9 cellular contexts compared by ENCODE assay signal in genomic region chr10:3126741-3127342, GRCh38. TPM values are rescaled to one million over a fixed set of nuclear protein-coding genes. Genes with fewer than 3 reads are reported as not detected.
DNase-seq lines count a peak whose midpoint lies in the region; ATAC-seq and TF ChIP-seq lines count a peak whose summit lies in the region.
"Had no signal": no experiment of that assay in that cellular context is flagged by ENCODE, and none has a peak within 500 bp of the region (broad histone marks: within the 10 kb centered on the region; RNA-seq: fewer than 3 reads in every experiment).

No MANE protein-coding gene starts in this region.

- TF ChIP-seq POLR2A in prostate gland (IDR thresholded peaks at IDR 0.05) = no peak

- H2BK5ac ChIP-seq in neuronal stem cell (ENCODE audit: low read length) = no peak overlapping the region

- DNase-seq in DMS53 treated with DMSO at 0.1 percent for 48 hours (lab: John Stamatoyannopoulos, UW; ENCODE audit: unreplicated experiment) = peak; percentile 82
- DNase-seq in NCI-H345 treated with DMSO at 0.1 percent for 48 hours (lab: John Stamatoyannopoulos, UW; ENCODE audit: unreplicated experiment) = peak; percentile 80
- DNase-seq in neuronal stem cell (ENCODE audit: low spot score) = no peak
- no peak for DNase-seq in prostate gland (ENCODE audit: low spot score)
- no peak for DNase-seq in occipital lobe (lab: John Stamatoyannopoulos, UW)
- DNase-seq in NOMO-1 treated with dmso at 0.1 percent for 144 hours (lab: John Stamatoyannopoulos, UW; ENCODE audit: unreplicated experiment) = no peak
- DNase-seq: activated naive CD4-positive, alpha-beta T cell had no signal

- no peak overlapping the region for H2BK15ac ChIP-seq in neuronal stem cell (ENCODE audit: low read length)

- H3K4me1 ChIP-seq in ectodermal cell (ENCODE audit: control insufficient read depth, insufficient read depth, low read length) = peaks cover 13% of the 10 kb centered on the region
- peaks cover 0 to 13% of the 10 kb centered on the region in 2 donors for H3K4me1 ChIP-seq in neuronal stem cell (ENCODE audit: control insufficient read depth in 2 of 2, insufficient read depth in 1 of 2, low read depth in 1 of 2, low read length in 2 of 2)
- H3K4me1 ChIP-seq in prostate gland (replicated peaks) = no peaks in the 10 kb centered on the region

- no peak overlapping the region for H4K8ac ChIP-seq in neuronal stem cell (ENCODE audit: low read depth, low read length)

- H3K4ac ChIP-seq in neuronal stem cell (ENCODE audit: low read length) = no peak overlapping the region

- H3K79me1 ChIP-seq in neuronal stem cell (ENCODE audit: low read depth, low read length) = no peaks in the 10 kb centered on the region

- H4K91ac ChIP-seq in neuronal stem cell (ENCODE audit: low read depth, low read length, poor library complexity) = no peak overlapping the region

- H2AFZ ChIP-seq in neuronal stem cell (ENCODE audit: low read length) = no peak overlapping the region

- H3K14ac ChIP-seq in neuronal stem cell (ENCODE audit: low read length) = peak overlapping the region; percentile 86

- H3K4me3 ChIP-seq in ectodermal cell (ENCODE audit: insufficient read depth, low read depth, low read length) (no peak overlapping the region), neuronal stem cell (ENCODE audit: low read length in 2 of 2) (peak overlapping the region in 1 of 2 donors; percentile 8), prostate gland (no peak overlapping the region)

- peak overlapping the region; percentile 67 for H3K9ac ChIP-seq in neuronal stem cell (ENCODE audit: low read depth, low read length, poor library complexity)

- H3K4me2 ChIP-seq in neuronal stem cell (ENCODE audit: insufficient read depth, low read length, poor library complexity, severe bottlenecking) = peak overlapping the region; percentile 20

- H3K23ac ChIP-seq in neuronal stem cell (ENCODE audit: low read depth, low read length, poor library complexity) = no peak overlapping the region

- peak overlapping the region; percentile 44 for H3K27ac ChIP-seq in ectodermal cell (ENCODE audit: insufficient read depth, low read depth, low read length, poor library complexity, severe bottlenecking)
- H3K27ac ChIP-seq in neuronal stem cell (replicated peaks; ENCODE audit: low read length) = no peak overlapping the region
- peak overlapping the region in 1 of 2 donors; percentile 20 for H3K27ac ChIP-seq in prostate gland

- no peak for ATAC-seq in GM21367 (IDR thresholded peaks at IDR 0.05; ENCODE audit: unreplicated experiment)

- H3K9me3 ChIP-seq in ectodermal cell (ENCODE audit: control insufficient read depth, low read length) (no peaks in the 10 kb centered on the region), neuronal stem cell (replicated peaks in 1 of 2; ENCODE audit: control insufficient read depth in 2 of 2, insufficient read depth in 1 of 2, low read depth in 1 of 2, low read length in 2 of 2) (no peaks in the 10 kb centered on the region), prostate gland (no peaks in the 10 kb centered on the region)

- H2BK120ac ChIP-seq in neuronal stem cell (ENCODE audit: low read depth, low read length) = no peak overlapping the region

- H2BK12ac ChIP-seq in neuronal stem cell (ENCODE audit: low read length) = no peak overlapping the region

- TF ChIP-seq CTCF in prostate gland (IDR thresholded peaks at IDR 0.05) = no peak

- peaks cover 16% of the 10 kb centered on the region for H3K36me3 ChIP-seq in ectodermal cell (ENCODE audit: control insufficient read depth, insufficient read depth, low read length)
- peaks cover 9 to 16% of the 10 kb centered on the region in 2 donors for H3K36me3 ChIP-seq in neuronal stem cell (replicated peaks in 1 of 2; ENCODE audit: control insufficient read depth in 2 of 2, insufficient read depth in 2 of 2, low read length in 2 of 2)
- H3K36me3 ChIP-seq in prostate gland = peaks cover 0 to 6% of the 10 kb centered on the region in 2 donors

- 80 to 81% methylated on average over 24 of the region's 24 CpGs for WGBS in ectodermal cell, 2 experiments
- no CpG with 5 or more reads among the region's 24 CpGs for WGBS in neuronal stem cell (ENCODE audit: extremely low coverage in 2 of 2, insufficient read length in 2 of 2, insufficient replicate concordance in 1 of 2), 2 donors
- 24% methylated on average over 24 of the region's 24 CpGs for WGBS in prostate gland

- intact Hi-C loops in prostate gland (cut with DNase I) = no loop called here

- peak overlapping the region; percentile 89 for H2AK5ac ChIP-seq in neuronal stem cell (ENCODE audit: low read depth, low read length)

- H3K27me3 ChIP-seq in ectodermal cell (ENCODE audit: control insufficient read depth, insufficient read depth, low read length, poor library complexity, severe bottlenecking) = no peaks in the 10 kb centered on the region
- no peaks in the 10 kb centered on the region for H3K27me3 ChIP-seq in neuronal stem cell (ENCODE audit: control insufficient read depth in 3 of 3, insufficient read depth in 3 of 3, low read depth in 1 of 3, low read length in 3 of 3)
- no peaks in the 10 kb centered on the region for H3K27me3 ChIP-seq in prostate gland (replicated peaks; ENCODE audit: insufficient read depth)

- H3K18ac ChIP-seq in neuronal stem cell (ENCODE audit: low read length) = peak overlapping the region; percentile 81

RNA-seq across cellular contexts. Expression of gene PITRM1, which starts 45.7 kb away (rescaled TPM):
- 51.9 TPM for polyA plus RNA-seq in ectodermal cell (2013, experiment 1 of 4)
- 47.9 TPM for polyA plus RNA-seq in ectodermal cell (2013, experiment 2 of 4)
- 44.5 TPM for polyA plus RNA-seq in ectodermal cell (2013, experiment 3 of 4)
- polyA plus RNA-seq in ectodermal cell (2013, experiment 4 of 4) = 50.6 TPM
- 26.3 TPM for polyA plus RNA-seq in neuronal stem cell (2013, experiment 1 of 2)
- 24.0 TPM for polyA plus RNA-seq in neuronal stem cell (2013, experiment 2 of 2)
- 100 to 1,000 TPM in 1 of 2 donors, 10 to 100 TPM in 1; 47.7 to 103 TPM for total RNA-seq in prostate gland
- total RNA-seq in occipital lobe = 38.8 TPM

RNA-seq across cellular contexts. Expression of gene PFKP, which starts 59.5 kb away (rescaled TPM):
- polyA plus RNA-seq in ectodermal cell (2013, experiment 1 of 4) = 78.3 TPM
- polyA plus RNA-seq in ectodermal cell (2013, experiment 2 of 4) = 84.2 TPM
- polyA plus RNA-seq in ectodermal cell (2013, experiment 3 of 4) = 48.6 TPM
- polyA plus RNA-seq in ectodermal cell (2013, experiment 4 of 4) = 51.8 TPM
- 21.1 TPM for polyA plus RNA-seq in neuronal stem cell (2013, experiment 1 of 2)
- polyA plus RNA-seq in neuronal stem cell (2013, experiment 2 of 2) = 21.1 TPM
- total RNA-seq in prostate gland (10 to 100 TPM; 35.1 to 86.9 TPM), occipital lobe (76.3 TPM)

Comparison
In these comparisons a context has a peak if more than half of its experiments do, and no peak if none do; other contexts are left out.
1. DNase-seq: peak in DMS53 treated with DMSO at 0.1 percent for 48 hours (single experiment) and NCI-H345 treated with DMSO at 0.1 percent for 48 hours (single experiment); none in neuronal stem cell (single experiment), prostate gland (single experiment), occipital lobe (single experiment) and NOMO-1 treated with dmso at 0.1 percent for 144 hours (single experiment).